ENCODE assay signal across 9 cellular contexts in genomic region chrX:76555816-76556215, GRCh38.
DNase-seq lines count a peak whose midpoint lies in the region; ATAC-seq, FAIRE-seq and TF ChIP-seq lines count a peak whose summit lies in the region.
"Had no signal": no experiment of that assay in that cellular context is flagged by ENCODE, and none has a peak within 500 bp of the region (broad histone marks: within the 10 kb centered on the region; RNA-seq: fewer than 3 reads in every experiment).

No MANE protein-coding gene starts in this region.

- no peak for ATAC-seq in pancreas
- ATAC-seq in HG03520 (IDR thresholded peaks at IDR 0.05; ENCODE audit: unreplicated experiment) = no peak
- no peak for ATAC-seq in GM21576 (IDR thresholded peaks at IDR 0.05; ENCODE audit: unreplicated experiment)

- H3K27ac ChIP-seq in HL-60 (replicated peaks) = no peak overlapping the region
- no peak overlapping the region for H3K27ac ChIP-seq in pancreas
- H3K27ac ChIP-seq: colonic mucosa had no signal

- intact Hi-C loops in pancreas (cut with DNase I) = no loop called here

- FAIRE-seq in pancreas (lab: Jason Lieb, UNC) = no peak

- WGBS in pancreas, 2 donors = 8 to 13% methylated on average over 4 of the region's 4 CpGs

- H3K9me3 ChIP-seq in pancreas = no peaks in the 10 kb centered on the region
- H3K9me3 ChIP-seq: colonic mucosa had no signal

- DNase-seq in NCI-H526 (lab: John Stamatoyannopoulos, UW) (peak; percentile 19 to 79), NCI-H526 treated with DMSO at 0.1 percent for 48 hours (lab: John Stamatoyannopoulos, UW) (no peak), HL-60 (ENCODE audit: low read depth in 1 of 2, low spot score in 1 of 2) (peak; percentile 5 to 62), SKM-1 (lab: John Stamatoyannopoulos, UW; ENCODE audit: unreplicated experiment) (peak; percentile 2), islet precursor cell (peak; percentile 63), pancreas (no peak)
- DNase-seq: colonic mucosa had no signal

- no peak for TF ChIP-seq CTCF in HL-60 (IDR thresholded peaks at IDR 0.05; ENCODE audit: insufficient read depth, low read length)
- no peak for TF ChIP-seq CTCF in pancreas (IDR thresholded peaks at IDR 0.05)

- H3K4me3 ChIP-seq in HL-60 (replicated peaks; ENCODE audit: insufficient read depth, low read length) (no peak overlapping the region), pancreas (no peak overlapping the region)
- H3K4me3 ChIP-seq: colonic mucosa had no signal

- H3K4me1 ChIP-seq in pancreas = no peaks in the 10 kb centered on the region
- H3K4me1 ChIP-seq: colonic mucosa had no signal

- H3K27me3 ChIP-seq in HL-60 (ENCODE audit: insufficient read depth, poor library complexity, severe bottlenecking) = no peaks in the 10 kb centered on the region
- H3K27me3 ChIP-seq in pancreas = no peaks in the 10 kb centered on the region
- H3K27me3 ChIP-seq: colonic mucosa had no signal

- no peaks in the 10 kb centered on the region for H3K36me3 ChIP-seq in pancreas
- H3K36me3 ChIP-seq: colonic mucosa had no signal

Comparison
In these comparisons a context has a peak if more than half of its experiments do, and no peak if none do; other contexts are left out.
1. DNase-seq: peak in NCI-H526 (2 of 2), HL-60 (2 of 2), SKM-1 (single experiment) and islet precursor cell (single experiment); none in NCI-H526 treated with DMSO at 0.1 percent for 48 hours (single experiment) and pancreas (0 of 6).